Comparison of ENCODE assay signal across 19 cellular contexts in the genomic region with DNA sequence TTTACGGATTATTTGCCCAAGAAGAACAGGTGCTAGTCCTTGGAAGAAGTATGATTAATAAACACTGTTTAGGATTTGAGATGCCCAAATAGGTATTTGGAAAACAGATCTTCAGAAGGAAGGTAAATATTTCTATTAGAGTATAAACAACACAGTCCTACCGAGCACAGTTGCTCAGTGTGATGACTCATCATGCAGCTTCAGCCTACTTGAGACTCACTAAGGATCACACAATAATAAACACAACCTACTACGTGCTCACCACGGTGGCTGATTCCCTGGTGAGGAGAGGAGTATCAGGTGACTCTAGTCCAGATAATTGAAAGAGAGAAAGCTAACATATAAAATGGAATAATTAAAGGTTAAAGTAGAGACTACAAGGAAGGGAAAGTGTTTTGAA.
A peak's percentile ranks its signal among the peaks of the same experiment; 100 is the strongest.
DNase-seq lines count a peak whose midpoint lies in the region; ATAC-seq and TF ChIP-seq lines count a peak whose summit lies in the region.
"Had no signal": no experiment of that assay in that cellular context is flagged by ENCODE, and none has a peak within 500 bp of the region (broad histone marks: within the 10 kb centered on the region; RNA-seq: fewer than 3 reads in every experiment).

No MANE protein-coding gene starts in this region.

- H3K79me2 ChIP-seq in fibroblast of lung (ENCODE audit: control insufficient read depth, insufficient read depth, low read length), result peaks cover 3% of the 10 kb centered on the region

- no peak overlapping the region for H3K4me3 ChIP-seq in MG63
- no peak overlapping the region for H3K4me3 ChIP-seq in fibroblast of lung (replicated peaks in 1 of 4; ENCODE audit: control extremely low read depth in 1 of 4, insufficient read depth in 1 of 4, low read depth in 3 of 4, low read length in 4 of 4)
- no peak overlapping the region for H3K4me3 ChIP-seq in gastrocnemius medialis
- H3K4me3 ChIP-seq: thoracic aorta had no signal

- peak; percentile 86 to 94 for ATAC-seq in gastrocnemius medialis
- ATAC-seq in HG02588 (IDR thresholded peaks at IDR 0.05; ENCODE audit: unreplicated experiment), result no peak
- ATAC-seq in HG02840 (IDR thresholded peaks at IDR 0.05; ENCODE audit: low FRiP score, unreplicated experiment), result no peak
- ATAC-seq: naive thymus-derived CD4-positive, alpha-beta T cell; Panc1 had no signal

- peak; percentile 50 for DNase-seq in EL
- peak; percentile 42 for DNase-seq in MG63
- peak; percentile 57 to 65 for DNase-seq in fibroblast of lung (ENCODE audit: low read depth in 2 of 2)
- peak in 1 of 2 donors; percentile 36 for DNase-seq in gastrocnemius medialis
- no peak for DNase-seq in GM19238 (ENCODE audit: insufficient read length, low spot score)
- DNase-seq: activated CD4-positive, CD25-positive, alpha-beta regulatory T cell; activated naive CD4-positive, alpha-beta T cell treated with Interleukin-2 at 50 U/mL for 16 hours; CD4-positive, CD25-positive, alpha-beta regulatory T cell; central memory CD4-positive, alpha-beta T cell; kidney glomerular epithelial cell; naive thymus-derived CD4-positive, alpha-beta T cell; NCI-H1092 treated with DMSO at 0.1 percent for 48 hours; NCI-H446; stimulated activated CD4-positive, alpha-beta T cell treated with anti-CD3 and anti-CD28 coated beads, Interleukin-1b, Interleukin-23, amount 100 ng/mL, for 48 hours; SW 1271 had no signal

- no peak for TF ChIP-seq POLR2A in gastrocnemius medialis (IDR thresholded peaks at IDR 0.05)

- H3K9me3 ChIP-seq in MG63 (no peaks in the 10 kb centered on the region), fibroblast of lung (ENCODE audit: control insufficient read depth, insufficient read depth, low read depth, low read length) (no peaks in the 10 kb centered on the region), gastrocnemius medialis (no peaks in the 10 kb centered on the region)
- H3K9me3 ChIP-seq: thoracic aorta had no signal

- H3K27me3 ChIP-seq in MG63 (no peaks in the 10 kb centered on the region), fibroblast of lung (ENCODE audit: control insufficient read depth, insufficient read depth, low read length) (no peaks in the 10 kb centered on the region), gastrocnemius medialis (no peaks in the 10 kb centered on the region)

- no peak overlapping the region for H2AFZ ChIP-seq in fibroblast of lung (ENCODE audit: low read length)

- no peaks in the 10 kb centered on the region for H4K20me1 ChIP-seq in fibroblast of lung (ENCODE audit: control insufficient read depth, extremely low read depth, insufficient read depth, low read length)

- TF ChIP-seq CTCF in fibroblast of lung (conservative IDR thresholded peaks at IDR 0.05 in 1 of 2, IDR thresholded peaks at IDR 0.05 in 1 of 2; ENCODE audit: low read depth in 1 of 2, low read length in 2 of 2) (no peak), gastrocnemius medialis (IDR thresholded peaks at IDR 0.05 in 4 of 5, conservative IDR thresholded peaks at IDR 0.05 in 1 of 5) (no peak)

- no peak overlapping the region for H3K4me2 ChIP-seq in fibroblast of lung (ENCODE audit: extremely low read depth, insufficient read depth, low read length)

- H3K27ac ChIP-seq in fibroblast of lung (ENCODE audit: insufficient read depth, low read length) (no peak overlapping the region), gastrocnemius medialis (peak overlapping the region; percentile 24 to 67 (median 50))
- H3K27ac ChIP-seq: thoracic aorta had no signal

- H3K9ac ChIP-seq in fibroblast of lung (ENCODE audit: insufficient read depth, low read length), result no peak overlapping the region

- intact Hi-C loops in gastrocnemius medialis (cut with DNase I; ENCODE audit: low total_unique reads), result no loop called here

- in situ Hi-C loops in gastrocnemius medialis (cut with MboI; ENCODE audit: low sequenced_read_pairs in 4 of 4), result no loop called here

- peaks cover 5% of the 10 kb centered on the region for H3K36me3 ChIP-seq in MG63
- no peaks in the 10 kb centered on the region for H3K36me3 ChIP-seq in fibroblast of lung (ENCODE audit: control insufficient read depth, insufficient read depth, low read length)
- H3K36me3 ChIP-seq in gastrocnemius medialis, result no peaks in the 10 kb centered on the region
- H3K36me3 ChIP-seq: thoracic aorta had no signal

- peaks cover 8% of the 10 kb centered on the region for H3K4me1 ChIP-seq in fibroblast of lung (ENCODE audit: control insufficient read depth, extremely low read depth, insufficient read depth, low read length)
- H3K4me1 ChIP-seq in gastrocnemius medialis, result peaks cover 25 to 32% of the 10 kb centered on the region in 2 donors

Comparison
In these comparisons a context has a peak if more than half of its experiments do, and no peak if none do; other contexts are left out.
1. ATAC-seq: peak in gastrocnemius medialis (2 of 2); none in HG02588 (single experiment) and HG02840 (single experiment).